In the genomic region with DNA sequence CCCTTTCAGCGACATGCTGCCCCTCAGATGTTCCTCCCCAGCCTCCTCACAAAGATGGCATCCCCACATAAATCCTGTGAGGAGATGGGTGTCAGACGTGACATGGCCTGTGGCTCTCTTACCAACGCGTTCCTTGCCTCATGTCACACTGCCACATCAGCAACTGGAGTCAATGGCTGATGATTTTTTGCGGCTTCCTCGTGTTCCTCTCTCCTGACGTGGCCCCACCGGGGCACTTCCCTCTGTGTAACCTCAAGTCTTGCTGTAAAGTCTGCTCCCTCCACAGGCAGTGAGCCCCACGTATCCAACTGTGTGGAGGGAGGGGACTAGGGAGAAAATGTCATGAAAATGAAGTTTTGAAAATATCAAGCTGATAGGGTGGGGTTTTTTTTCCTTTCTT, we compare ENCODE assay signal across 1 cellular context.
TF ChIP-seq lines count a peak whose summit lies in the region.

No MANE protein-coding gene starts in this region.

TF ChIP-seq in K562, 482 proteins besides CTCF, POLR2A, EP300 and RAD21 (continued from another document):
- TF ChIP-seq L3MBTL2 (IDR thresholded peaks at IDR 0.05) (0 out of 2 replicates have a peak, but pooled peaks have one; percentile 16), RBM22 (IDR thresholded peaks at IDR 0.05; ENCODE audit: low read depth, low read length, poor library complexity, severe bottlenecking) (no peak), HIVEP1 (CRISPR knock-in tag; IDR thresholded peaks at IDR 0.05) (no peak), BACH1 (tag; IDR thresholded peaks at IDR 0.05) (no peak), ZNF780A (CRISPR knock-in tag; IDR thresholded peaks at IDR 0.05) (no peak)
- TF ChIP-seq, protein P1, sequence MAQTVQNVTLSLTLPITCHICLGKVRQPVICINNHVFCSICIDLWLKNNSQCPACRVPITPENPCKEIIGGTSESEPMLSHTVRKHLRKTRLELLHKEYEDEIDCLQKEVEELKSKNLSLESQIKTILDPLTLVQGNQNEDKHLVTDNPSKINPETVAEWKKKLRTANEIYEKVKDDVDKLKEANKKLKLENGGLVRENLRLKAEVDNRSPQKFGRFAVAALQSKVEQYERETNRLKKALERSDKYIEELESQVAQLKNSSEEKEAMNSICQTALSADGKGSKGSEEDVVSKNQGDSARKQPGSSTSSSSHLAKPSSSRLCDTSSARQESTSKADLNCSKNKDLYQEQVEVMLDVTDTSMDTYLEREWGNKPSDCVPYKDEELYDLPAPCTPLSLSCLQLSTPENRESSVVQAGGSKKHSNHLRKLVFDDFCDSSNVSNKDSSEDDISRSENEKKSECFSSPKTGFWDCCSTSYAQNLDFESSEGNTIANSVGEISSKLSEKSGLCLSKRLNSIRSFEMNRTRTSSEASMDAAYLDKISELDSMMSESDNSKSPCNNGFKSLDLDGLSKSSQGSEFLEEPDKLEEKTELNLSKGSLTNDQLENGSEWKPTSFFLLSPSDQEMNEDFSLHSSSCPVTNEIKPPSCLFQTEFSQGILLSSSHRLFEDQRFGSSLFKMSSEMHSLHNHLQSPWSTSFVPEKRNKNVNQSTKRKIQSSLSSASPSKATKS (CRISPR knock-in tag; IDR thresholded peaks at IDR 0.05), result no peak
- TF ChIP-seq, protein P2, sequence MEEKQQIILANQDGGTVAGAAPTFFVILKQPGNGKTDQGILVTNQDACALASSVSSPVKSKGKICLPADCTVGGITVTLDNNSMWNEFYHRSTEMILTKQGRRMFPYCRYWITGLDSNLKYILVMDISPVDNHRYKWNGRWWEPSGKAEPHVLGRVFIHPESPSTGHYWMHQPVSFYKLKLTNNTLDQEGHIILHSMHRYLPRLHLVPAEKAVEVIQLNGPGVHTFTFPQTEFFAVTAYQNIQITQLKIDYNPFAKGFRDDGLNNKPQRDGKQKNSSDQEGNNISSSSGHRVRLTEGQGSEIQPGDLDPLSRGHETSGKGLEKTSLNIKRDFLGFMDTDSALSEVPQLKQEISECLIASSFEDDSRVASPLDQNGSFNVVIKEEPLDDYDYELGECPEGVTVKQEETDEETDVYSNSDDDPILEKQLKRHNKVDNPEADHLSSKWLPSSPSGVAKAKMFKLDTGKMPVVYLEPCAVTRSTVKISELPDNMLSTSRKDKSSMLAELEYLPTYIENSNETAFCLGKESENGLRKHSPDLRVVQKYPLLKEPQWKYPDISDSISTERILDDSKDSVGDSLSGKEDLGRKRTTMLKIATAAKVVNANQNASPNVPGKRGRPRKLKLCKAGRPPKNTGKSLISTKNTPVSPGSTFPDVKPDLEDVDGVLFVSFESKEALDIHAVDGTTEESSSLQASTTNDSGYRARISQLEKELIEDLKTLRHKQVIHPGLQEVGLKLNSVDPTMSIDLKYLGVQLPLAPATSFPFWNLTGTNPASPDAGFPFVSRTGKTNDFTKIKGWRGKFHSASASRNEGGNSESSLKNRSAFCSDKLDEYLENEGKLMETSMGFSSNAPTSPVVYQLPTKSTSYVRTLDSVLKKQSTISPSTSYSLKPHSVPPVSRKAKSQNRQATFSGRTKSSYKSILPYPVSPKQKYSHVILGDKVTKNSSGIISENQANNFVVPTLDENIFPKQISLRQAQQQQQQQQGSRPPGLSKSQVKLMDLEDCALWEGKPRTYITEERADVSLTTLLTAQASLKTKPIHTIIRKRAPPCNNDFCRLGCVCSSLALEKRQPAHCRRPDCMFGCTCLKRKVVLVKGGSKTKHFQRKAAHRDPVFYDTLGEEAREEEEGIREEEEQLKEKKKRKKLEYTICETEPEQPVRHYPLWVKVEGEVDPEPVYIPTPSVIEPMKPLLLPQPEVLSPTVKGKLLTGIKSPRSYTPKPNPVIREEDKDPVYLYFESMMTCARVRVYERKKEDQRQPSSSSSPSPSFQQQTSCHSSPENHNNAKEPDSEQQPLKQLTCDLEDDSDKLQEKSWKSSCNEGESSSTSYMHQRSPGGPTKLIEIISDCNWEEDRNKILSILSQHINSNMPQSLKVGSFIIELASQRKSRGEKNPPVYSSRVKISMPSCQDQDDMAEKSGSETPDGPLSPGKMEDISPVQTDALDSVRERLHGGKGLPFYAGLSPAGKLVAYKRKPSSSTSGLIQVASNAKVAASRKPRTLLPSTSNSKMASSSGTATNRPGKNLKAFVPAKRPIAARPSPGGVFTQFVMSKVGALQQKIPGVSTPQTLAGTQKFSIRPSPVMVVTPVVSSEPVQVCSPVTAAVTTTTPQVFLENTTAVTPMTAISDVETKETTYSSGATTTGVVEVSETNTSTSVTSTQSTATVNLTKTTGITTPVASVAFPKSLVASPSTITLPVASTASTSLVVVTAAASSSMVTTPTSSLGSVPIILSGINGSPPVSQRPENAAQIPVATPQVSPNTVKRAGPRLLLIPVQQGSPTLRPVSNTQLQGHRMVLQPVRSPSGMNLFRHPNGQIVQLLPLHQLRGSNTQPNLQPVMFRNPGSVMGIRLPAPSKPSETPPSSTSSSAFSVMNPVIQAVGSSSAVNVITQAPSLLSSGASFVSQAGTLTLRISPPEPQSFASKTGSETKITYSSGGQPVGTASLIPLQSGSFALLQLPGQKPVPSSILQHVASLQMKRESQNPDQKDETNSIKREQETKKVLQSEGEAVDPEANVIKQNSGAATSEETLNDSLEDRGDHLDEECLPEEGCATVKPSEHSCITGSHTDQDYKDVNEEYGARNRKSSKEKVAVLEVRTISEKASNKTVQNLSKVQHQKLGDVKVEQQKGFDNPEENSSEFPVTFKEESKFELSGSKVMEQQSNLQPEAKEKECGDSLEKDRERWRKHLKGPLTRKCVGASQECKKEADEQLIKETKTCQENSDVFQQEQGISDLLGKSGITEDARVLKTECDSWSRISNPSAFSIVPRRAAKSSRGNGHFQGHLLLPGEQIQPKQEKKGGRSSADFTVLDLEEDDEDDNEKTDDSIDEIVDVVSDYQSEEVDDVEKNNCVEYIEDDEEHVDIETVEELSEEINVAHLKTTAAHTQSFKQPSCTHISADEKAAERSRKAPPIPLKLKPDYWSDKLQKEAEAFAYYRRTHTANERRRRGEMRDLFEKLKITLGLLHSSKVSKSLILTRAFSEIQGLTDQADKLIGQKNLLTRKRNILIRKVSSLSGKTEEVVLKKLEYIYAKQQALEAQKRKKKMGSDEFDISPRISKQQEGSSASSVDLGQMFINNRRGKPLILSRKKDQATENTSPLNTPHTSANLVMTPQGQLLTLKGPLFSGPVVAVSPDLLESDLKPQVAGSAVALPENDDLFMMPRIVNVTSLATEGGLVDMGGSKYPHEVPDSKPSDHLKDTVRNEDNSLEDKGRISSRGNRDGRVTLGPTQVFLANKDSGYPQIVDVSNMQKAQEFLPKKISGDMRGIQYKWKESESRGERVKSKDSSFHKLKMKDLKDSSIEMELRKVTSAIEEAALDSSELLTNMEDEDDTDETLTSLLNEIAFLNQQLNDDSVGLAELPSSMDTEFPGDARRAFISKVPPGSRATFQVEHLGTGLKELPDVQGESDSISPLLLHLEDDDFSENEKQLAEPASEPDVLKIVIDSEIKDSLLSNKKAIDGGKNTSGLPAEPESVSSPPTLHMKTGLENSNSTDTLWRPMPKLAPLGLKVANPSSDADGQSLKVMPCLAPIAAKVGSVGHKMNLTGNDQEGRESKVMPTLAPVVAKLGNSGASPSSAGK (IDR thresholded peaks at IDR 0.05), result peak; percentile 21; the same call in 1 of the 2 replicates
- TF ChIP-seq, protein P3, sequence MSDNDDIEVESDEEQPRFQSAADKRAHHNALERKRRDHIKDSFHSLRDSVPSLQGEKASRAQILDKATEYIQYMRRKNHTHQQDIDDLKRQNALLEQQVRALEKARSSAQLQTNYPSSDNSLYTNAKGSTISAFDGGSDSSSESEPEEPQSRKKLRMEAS (CRISPR knock-in tag; IDR thresholded peaks at IDR 0.05), result peak; percentile 17; the same call in 1 of the 2 replicates
